ENCODE assay signal across 1 cellular context in the genomic region with DNA sequence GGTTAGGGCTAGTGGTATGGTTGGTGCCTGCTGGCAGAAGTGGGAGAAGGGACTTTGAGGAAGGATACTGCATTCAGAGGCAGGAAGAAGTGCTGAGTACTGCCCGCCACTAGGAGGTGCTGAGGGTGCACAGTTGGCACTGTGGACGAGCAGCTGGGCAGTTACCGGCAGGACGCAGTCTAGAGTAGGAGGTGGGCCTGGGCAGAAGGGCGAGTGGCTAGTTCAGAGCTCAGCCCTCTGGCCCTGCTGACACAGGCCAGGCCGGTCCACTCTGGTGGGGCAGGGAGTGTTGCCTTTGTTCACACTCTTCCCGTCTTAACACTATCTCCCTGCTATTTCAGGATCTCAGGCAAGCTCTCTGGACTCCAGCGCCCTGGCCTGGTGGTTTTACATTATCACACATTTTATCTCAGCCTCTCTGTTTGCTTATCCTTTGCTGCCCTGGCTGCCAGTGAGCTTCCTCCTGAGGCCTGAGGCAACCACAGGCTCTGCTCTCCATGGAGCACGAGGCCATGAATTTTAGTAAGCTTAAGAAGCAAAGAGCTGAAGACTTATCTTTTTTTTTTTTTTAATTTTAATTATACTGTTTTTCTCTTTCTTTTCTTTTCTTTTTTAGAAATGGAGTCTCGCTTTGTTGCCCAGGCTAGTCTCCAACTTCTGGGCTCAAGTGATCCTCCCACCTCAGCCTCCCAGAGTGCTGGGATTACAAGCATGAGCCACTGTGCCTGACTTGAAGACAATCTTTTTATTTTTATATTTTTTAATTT.
A peak's percentile ranks its signal among the peaks of the same experiment; 100 is the strongest.
TF ChIP-seq lines count a peak whose summit lies in the region.

No MANE protein-coding gene starts in this region.

TF ChIP-seq in HEK293, 187 proteins besides CTCF, POLR2A, EP300 and RAD21 (continued from another document and continues in another):
- TF ChIP-seq, protein P1, sequence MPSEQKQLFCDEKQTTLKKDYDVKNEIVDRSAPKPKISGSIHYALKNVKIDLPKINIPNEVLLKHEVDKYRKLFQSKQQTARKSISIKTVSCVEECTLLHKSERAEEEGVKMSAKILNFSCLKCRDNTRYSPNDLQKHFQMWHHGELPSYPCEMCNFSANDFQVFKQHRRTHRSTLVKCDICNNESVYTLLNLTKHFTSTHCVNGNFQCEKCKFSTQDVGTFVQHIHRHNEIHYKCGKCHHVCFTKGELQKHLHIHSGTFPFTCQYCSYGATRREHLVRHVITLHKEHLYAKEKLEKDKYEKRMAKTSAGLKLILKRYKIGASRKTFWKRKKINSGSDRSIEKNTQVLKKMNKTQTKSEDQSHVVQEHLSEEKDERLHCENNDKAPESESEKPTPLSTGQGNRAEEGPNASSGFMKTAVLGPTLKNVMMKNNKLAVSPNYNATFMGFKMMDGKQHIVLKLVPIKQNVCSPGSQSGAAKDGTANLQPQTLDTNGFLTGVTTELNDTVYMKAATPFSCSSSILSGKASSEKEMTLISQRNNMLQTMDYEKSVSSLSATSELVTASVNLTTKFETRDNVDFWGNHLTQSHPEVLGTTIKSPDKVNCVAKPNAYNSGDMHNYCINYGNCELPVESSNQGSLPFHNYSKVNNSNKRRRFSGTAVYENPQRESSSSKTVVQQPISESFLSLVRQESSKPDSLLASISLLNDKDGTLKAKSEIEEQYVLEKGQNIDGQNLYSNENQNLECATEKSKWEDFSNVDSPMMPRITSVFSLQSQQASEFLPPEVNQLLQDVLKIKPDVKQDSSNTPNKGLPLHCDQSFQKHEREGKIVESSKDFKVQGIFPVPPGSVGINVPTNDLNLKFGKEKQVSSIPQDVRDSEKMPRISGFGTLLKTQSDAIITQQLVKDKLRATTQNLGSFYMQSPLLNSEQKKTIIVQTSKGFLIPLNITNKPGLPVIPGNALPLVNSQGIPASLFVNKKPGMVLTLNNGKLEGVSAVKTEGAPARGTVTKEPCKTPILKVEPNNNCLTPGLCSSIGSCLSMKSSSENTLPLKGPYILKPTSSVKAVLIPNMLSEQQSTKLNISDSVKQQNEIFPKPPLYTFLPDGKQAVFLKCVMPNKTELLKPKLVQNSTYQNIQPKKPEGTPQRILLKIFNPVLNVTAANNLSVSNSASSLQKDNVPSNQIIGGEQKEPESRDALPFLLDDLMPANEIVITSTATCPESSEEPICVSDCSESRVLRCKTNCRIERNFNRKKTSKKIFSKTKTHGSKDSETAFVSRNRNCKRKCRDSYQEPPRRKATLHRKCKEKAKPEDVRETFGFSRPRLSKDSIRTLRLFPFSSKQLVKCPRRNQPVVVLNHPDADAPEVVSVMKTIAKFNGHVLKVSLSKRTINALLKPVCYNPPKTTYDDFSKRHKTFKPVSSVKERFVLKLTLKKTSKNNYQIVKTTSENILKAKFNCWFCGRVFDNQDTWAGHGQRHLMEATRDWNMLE (tag by site-specific recombination; conservative IDR thresholded peaks at IDR 0.05; ENCODE audit: low read depth), result no peak
- TF ChIP-seq ZNF404 (tag by site-specific recombination; IDR thresholded peaks at IDR 0.05) (no peak), ZNF121 (tag by site-specific recombination; IDR thresholded peaks at IDR 0.05) (no peak), ZNF214 (tag by site-specific recombination; IDR thresholded peaks at IDR 0.05; ENCODE audit: borderline replicate concordance) (no peak), GFI1B (tag by site-specific recombination; IDR thresholded peaks at IDR 0.05) (no peak), ZNF426 (tag by site-specific recombination; IDR thresholded peaks at IDR 0.05) (no peak), SP7 (tag by site-specific recombination; IDR thresholded peaks at IDR 0.05) (0 out of 2 replicates have a peak, but pooled peaks have one; percentile 23), PRDM1 (tag by site-specific recombination; IDR thresholded peaks at IDR 0.05) (peak; percentile 34; the same call in 1 of the 2 replicates), ZNF514 (tag by site-specific recombination; IDR thresholded peaks at IDR 0.05) (no peak), ZNF660 (tag by site-specific recombination; IDR thresholded peaks at IDR 0.05) (no peak), HIC1 (tag by site-specific recombination; IDR thresholded peaks at IDR 0.05) (peak; percentile 76), ZNF157 (tag by site-specific recombination; IDR thresholded peaks at IDR 0.05) (no peak), ZFP69B (tag by site-specific recombination; IDR thresholded peaks at IDR 0.05) (no peak), SCRT2 (tag by site-specific recombination; IDR thresholded peaks at IDR 0.05) (no peak), ZNF24 (tag by site-specific recombination; IDR thresholded peaks at IDR 0.05) (no peak), ZBTB8A (tag by site-specific recombination; IDR thresholded peaks at IDR 0.05) (no peak), ZSCAN5A (tag by site-specific recombination; IDR thresholded peaks at IDR 0.05) (no peak; the same call in 1 of the 2 replicates), ZNF148 (tag by site-specific recombination; IDR thresholded peaks at IDR 0.05; ENCODE audit: borderline replicate concordance) (no peak), ZSCAN4 (tag by site-specific recombination; IDR thresholded peaks at IDR 0.05) (no peak), ZNF521 (tag by site-specific recombination; IDR thresholded peaks at IDR 0.05) (no peak), ZFHX2 (tag by site-specific recombination; conservative IDR thresholded peaks at IDR 0.05) (peak; percentile 30; the same call in 1 of the 2 replicates), INSM2 (tag by site-specific recombination; IDR thresholded peaks at IDR 0.05) (no peak), EGR2 (tag by site-specific recombination; IDR thresholded peaks at IDR 0.05; ENCODE audit: low read depth) (no peak), ZNF48 (tag by site-specific recombination; IDR thresholded peaks at IDR 0.05) (no peak), ZNF701 (tag by site-specific recombination; IDR thresholded peaks at IDR 0.05) (no peak), ZNF266 (tag by site-specific recombination; IDR thresholded peaks at IDR 0.05; ENCODE audit: low read depth) (no peak), ZNF571 (tag by site-specific recombination; IDR thresholded peaks at IDR 0.05) (no peak), ZNF621 (tag by site-specific recombination; IDR thresholded peaks at IDR 0.05) (no peak), ZNF366 (tag by site-specific recombination; conservative IDR thresholded peaks at IDR 0.05) (no peak; the same call in 1 of the 2 replicates), ZEB2 (tag by site-specific recombination; IDR thresholded peaks at IDR 0.05) (peak; percentile 25; the same call in 1 of the 2 replicates), ZNF510 (tag by site-specific recombination; IDR thresholded peaks at IDR 0.05; ENCODE audit: insufficient replicate concordance) (no peak)
- TF ChIP-seq, protein P2, sequence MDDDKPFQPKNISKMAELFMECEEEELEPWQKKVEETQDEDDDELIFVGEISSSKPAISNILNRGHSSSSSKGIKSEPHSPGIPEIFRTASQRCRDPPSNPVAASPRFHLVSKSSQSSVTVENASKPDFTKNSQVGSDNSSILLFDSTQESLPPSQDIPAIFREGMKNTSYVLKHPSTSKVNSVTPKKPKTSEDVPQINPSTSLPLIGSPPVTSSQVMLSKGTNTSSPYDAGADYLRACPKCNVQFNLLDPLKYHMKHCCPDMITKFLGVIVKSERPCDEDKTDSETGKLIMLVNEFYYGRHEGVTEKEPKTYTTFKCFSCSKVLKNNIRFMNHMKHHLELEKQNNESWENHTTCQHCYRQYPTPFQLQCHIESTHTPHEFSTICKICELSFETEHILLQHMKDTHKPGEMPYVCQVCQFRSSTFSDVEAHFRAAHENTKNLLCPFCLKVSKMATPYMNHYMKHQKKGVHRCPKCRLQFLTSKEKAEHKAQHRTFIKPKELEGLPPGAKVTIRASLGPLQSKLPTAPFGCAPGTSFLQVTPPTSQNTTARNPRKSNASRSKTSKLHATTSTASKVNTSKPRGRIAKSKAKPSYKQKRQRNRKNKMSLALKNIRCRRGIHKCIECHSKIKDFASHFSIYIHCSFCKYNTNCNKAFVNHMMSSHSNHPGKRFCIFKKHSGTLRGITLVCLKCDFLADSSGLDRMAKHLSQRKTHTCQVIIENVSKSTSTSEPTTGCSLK (tag by site-specific recombination; IDR thresholded peaks at IDR 0.05), result no peak
- TF ChIP-seq, protein P3, sequence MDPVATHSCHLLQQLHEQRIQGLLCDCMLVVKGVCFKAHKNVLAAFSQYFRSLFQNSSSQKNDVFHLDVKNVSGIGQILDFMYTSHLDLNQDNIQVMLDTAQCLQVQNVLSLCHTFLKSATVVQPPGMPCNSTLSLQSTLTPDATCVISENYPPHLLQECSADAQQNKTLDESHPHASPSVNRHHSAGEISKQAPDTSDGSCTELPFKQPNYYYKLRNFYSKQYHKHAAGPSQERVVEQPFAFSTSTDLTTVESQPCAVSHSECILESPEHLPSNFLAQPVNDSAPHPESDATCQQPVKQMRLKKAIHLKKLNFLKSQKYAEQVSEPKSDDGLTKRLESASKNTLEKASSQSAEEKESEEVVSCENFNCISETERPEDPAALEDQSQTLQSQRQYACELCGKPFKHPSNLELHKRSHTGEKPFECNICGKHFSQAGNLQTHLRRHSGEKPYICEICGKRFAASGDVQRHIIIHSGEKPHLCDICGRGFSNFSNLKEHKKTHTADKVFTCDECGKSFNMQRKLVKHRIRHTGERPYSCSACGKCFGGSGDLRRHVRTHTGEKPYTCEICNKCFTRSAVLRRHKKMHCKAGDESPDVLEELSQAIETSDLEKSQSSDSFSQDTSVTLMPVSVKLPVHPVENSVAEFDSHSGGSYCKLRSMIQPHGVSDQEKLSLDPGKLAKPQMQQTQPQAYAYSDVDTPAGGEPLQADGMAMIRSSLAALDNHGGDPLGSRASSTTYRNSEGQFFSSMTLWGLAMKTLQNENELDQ (tag by site-specific recombination; IDR thresholded peaks at IDR 0.05; ENCODE audit: low read depth), result no peak
- TF ChIP-seq, protein P4, sequence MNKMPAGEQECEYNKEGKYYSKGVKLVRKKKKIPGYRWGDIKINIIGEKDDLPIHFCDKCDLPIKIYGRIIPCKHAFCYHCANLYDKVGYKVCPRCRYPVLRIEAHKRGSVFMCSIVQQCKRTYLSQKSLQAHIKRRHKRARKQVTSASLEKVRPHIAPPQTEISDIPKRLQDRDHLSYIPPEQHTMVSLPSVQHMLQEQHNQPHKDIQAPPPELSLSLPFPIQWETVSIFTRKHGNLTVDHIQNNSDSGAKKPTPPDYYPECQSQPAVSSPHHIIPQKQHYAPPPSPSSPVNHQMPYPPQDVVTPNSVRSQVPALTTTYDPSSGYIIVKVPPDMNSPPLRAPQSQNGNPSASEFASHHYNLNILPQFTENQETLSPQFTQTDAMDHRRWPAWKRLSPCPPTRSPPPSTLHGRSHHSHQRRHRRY (tag by site-specific recombination; IDR thresholded peaks at IDR 0.05), result no peak
